Comparison of ENCODE assay signal across 8 cellular contexts in the genomic region with DNA sequence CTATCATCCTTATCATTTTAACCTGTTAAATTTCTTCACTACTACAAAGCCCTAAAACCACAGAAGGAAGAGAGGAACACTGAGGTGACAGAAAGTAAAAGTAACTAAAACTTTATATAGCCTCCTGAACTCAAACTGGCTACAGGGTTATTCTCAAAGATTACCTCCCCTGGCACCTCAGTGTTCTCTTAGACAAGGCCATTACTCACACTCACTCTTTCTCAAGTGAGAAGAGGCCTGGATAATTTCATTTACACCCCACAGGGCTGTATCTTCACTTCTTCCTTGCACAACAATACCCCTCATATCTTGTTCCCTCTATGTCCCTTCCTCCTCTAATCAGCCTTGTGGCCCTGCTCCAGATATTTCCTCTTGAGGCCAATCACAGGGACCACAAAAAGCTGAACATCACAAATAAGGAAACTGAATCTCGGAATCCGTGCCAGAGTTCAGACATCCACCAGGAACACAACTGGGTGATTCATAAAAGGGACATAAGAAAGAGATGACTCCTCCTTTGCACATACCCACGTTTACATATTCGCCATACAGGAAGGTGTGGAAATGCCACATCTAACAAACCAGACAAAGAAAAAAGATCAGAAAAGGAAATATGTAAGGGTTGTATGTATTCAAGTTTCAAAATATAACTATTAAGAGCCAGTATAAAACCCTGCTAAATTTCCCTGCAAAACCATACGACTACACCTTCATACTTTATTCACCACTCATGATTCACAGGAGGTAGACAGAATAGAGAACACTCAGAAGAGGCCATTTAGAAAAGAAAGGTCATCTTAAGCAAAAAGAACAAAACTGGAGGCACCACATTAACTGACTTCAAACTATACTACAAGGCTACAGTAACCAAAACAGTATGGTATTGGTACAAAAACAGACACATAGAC. TPM values are rescaled to one million over a fixed set of nuclear protein-coding genes. Genes with fewer than 3 reads are reported as not detected.
DNase-seq lines count a peak whose midpoint lies in the region; ATAC-seq and TF ChIP-seq lines count a peak whose summit lies in the region.

No MANE protein-coding gene starts in this region.

- H3K36me3 ChIP-seq in Caco-2 (ENCODE audit: control insufficient read depth, insufficient read depth, low read length): no peaks in the 10 kb centered on the region

- no peak overlapping the region for H3K4me3 ChIP-seq in fibroblast of the aortic adventitia (ENCODE audit: low read depth, low read length)
- H3K4me3 ChIP-seq in Caco-2 (ENCODE audit: low read depth, low read length): no peak overlapping the region

- peaks cover 31% of the 10 kb centered on the region for H3K4me1 ChIP-seq in Caco-2

- BruUV-seq in Caco-2 (replicated peaks; lab: Mats Ljungman, UMichigan): no TSS peak

- POLR2A ChIA-PET in activated CD4-positive, alpha-beta memory T cell treated with anti-CD3 and anti-CD28 coated beads for 36 hours (lab: Charles Lee): interaction anchor here (1.0 kb wide), 1 partner anchor 42 kb away, joined by 4 read pairs; no protein-coding TSS in a partner anchor
- POLR2A ChIA-PET in activated CD4-positive, alpha-beta memory T cell treated with anti-CD3 and anti-CD28 coated beads, Interleukin-2, amount 10 ng/mL, durations not matched to agents 7 days and 5 days (lab: Charles Lee): interaction anchor here (2.7 to 3.6 kb wide), 2 partner anchors 16 to 72 kb away, joined by 7 to 56 read pairs; a partner anchor contains a TSS
- POLR2A ChIA-PET in activated CD8-positive, alpha-beta T cell treated with anti-CD3 and anti-CD28 coated beads for 36 hours (lab: Charles Lee): interaction anchor here (1.1 to 4.6 kb wide), 5 partner anchors 12 to 113 kb away, joined by 3 to 43 read pairs (median 10); a partner anchor contains a TSS
- POLR2A ChIA-PET in Caco-2 (lab: Charles Lee): no interaction called here

- no peaks in the 10 kb centered on the region for H3K27me3 Mint-ChIP-seq in activated CD4-positive, alpha-beta memory T cell treated with anti-CD3 and anti-CD28 coated beads for 36 hours
- H3K27me3 Mint-ChIP-seq in activated CD4-positive, alpha-beta memory T cell treated with anti-CD3 and anti-CD28 coated beads, Interleukin-2, amount 10 ng/mL, durations not matched to agents 7 days and 5 days: no peaks in the 10 kb centered on the region
- no peaks in the 10 kb centered on the region for H3K27me3 Mint-ChIP-seq in activated CD8-positive, alpha-beta T cell treated with anti-CD3 and anti-CD28 coated beads for 36 hours
- no peaks in the 10 kb centered on the region for H3K27me3 Mint-ChIP-seq in stimulated activated naive CD8-positive, alpha-beta T cell treated with anti-CD3 and anti-CD28 coated beads, Interleukin-15, amount 100 ng/mL, for 72 hours
- H3K27me3 Mint-ChIP-seq in Caco-2 (ENCODE audit: insufficient read depth, unreplicated experiment) (no peaks in the 10 kb centered on the region), progenitor cell of endocrine pancreas (no peaks in the 10 kb centered on the region)

- intact Hi-C loops in activated CD4-positive, alpha-beta memory T cell treated with anti-CD3 and anti-CD28 coated beads for 36 hours (cut with micrococcal nuclease): loop anchor here (1.0 to 10.0 kb wide), 3 partner anchors 17 to 1703 kb away; a partner anchor contains a TSS
- intact Hi-C loops in activated CD8-positive, alpha-beta T cell treated with anti-CD3 and anti-CD28 coated beads for 36 hours (cut with micrococcal nuclease): loop anchor here (2.0 to 5.0 kb wide), 2 partner anchors 15 to 40 kb away; no protein-coding TSS in a partner anchor
- intact Hi-C loops in Caco-2 (cut with micrococcal nuclease; ENCODE audit: unreplicated experiment): no loop called here

- peak; percentile 46 for DNase-seq in activated CD4-positive, alpha-beta memory T cell treated with anti-CD3 and anti-CD28 coated beads for 36 hours
- no peak for DNase-seq in activated CD4-positive, alpha-beta memory T cell treated with anti-CD3 and anti-CD28 coated beads, Interleukin-2, amount 10 ng/mL, durations not matched to agents 7 days and 5 days
- DNase-seq in activated CD8-positive, alpha-beta T cell treated with anti-CD3 and anti-CD28 coated beads for 36 hours: peak; percentile 48
- DNase-seq in fibroblast of the aortic adventitia (ENCODE audit: low read depth) (peak; percentile 49), Caco-2 (no peak), progenitor cell of endocrine pancreas (ENCODE audit: low spot score, unreplicated experiment) (no peak)
- peak in 1 of 2 donors; percentile 37 for DNase-seq in stimulated activated naive CD8-positive, alpha-beta T cell treated with anti-CD3 and anti-CD28 coated beads, Interleukin-15, amount 100 ng/mL, for 72 hours

- peaks cover 16% of the 10 kb centered on the region for H3K4me1 Mint-ChIP-seq in activated CD4-positive, alpha-beta memory T cell treated with anti-CD3 and anti-CD28 coated beads for 36 hours (ENCODE audit: low read depth)
- H3K4me1 Mint-ChIP-seq in activated CD4-positive, alpha-beta memory T cell treated with anti-CD3 and anti-CD28 coated beads, Interleukin-2, amount 10 ng/mL, durations not matched to agents 7 days and 5 days: peaks cover 8% of the 10 kb centered on the region
- H3K4me1 Mint-ChIP-seq in activated CD8-positive, alpha-beta T cell treated with anti-CD3 and anti-CD28 coated beads for 36 hours (ENCODE audit: low read depth): peaks cover 33% of the 10 kb centered on the region
- H3K4me1 Mint-ChIP-seq in stimulated activated naive CD8-positive, alpha-beta T cell treated with anti-CD3 and anti-CD28 coated beads, Interleukin-15, amount 100 ng/mL, for 72 hours: peaks cover 9% of the 10 kb centered on the region
- H3K4me1 Mint-ChIP-seq in Caco-2 (ENCODE audit: low read depth, unreplicated experiment) (peaks cover 13% of the 10 kb centered on the region), progenitor cell of endocrine pancreas (ENCODE audit: low read depth) (peaks cover 13% of the 10 kb centered on the region)

- CTCF ChIA-PET in activated CD4-positive, alpha-beta memory T cell treated with anti-CD3 and anti-CD28 coated beads for 36 hours (lab: Charles Lee): interaction anchor here (1.3 to 9.7 kb wide), 5 partner anchors 14 to 78 kb away, joined by 4 to 88 read pairs (median 10); no protein-coding TSS in a partner anchor
- CTCF ChIA-PET in activated CD4-positive, alpha-beta memory T cell treated with anti-CD3 and anti-CD28 coated beads, Interleukin-2, amount 10 ng/mL, durations not matched to agents 7 days and 5 days (lab: Charles Lee): interaction anchor here (0.8 to 5.4 kb wide), 7 partner anchors 8 to 108 kb away, joined by 3 to 102 read pairs (median 6); no protein-coding TSS in a partner anchor
- CTCF ChIA-PET in activated CD8-positive, alpha-beta T cell treated with anti-CD3 and anti-CD28 coated beads for 36 hours (lab: Charles Lee): interaction anchor here (1.0 to 21.2 kb wide), 5 partner anchors 14 to 108 kb away, joined by 4 to 540 read pairs (median 10); no protein-coding TSS in a partner anchor
- CTCF ChIA-PET in Caco-2 (lab: Charles Lee): interaction anchor here (3.4 kb wide), 1 partner anchor 78 kb away, joined by 46 read pairs; no protein-coding TSS in a partner anchor

- no peak for TF ChIP-seq CTCF in activated CD8-positive, alpha-beta T cell treated with anti-CD3 and anti-CD28 coated beads for 36 hours (IDR thresholded peaks at IDR 0.05)
- TF ChIP-seq CTCF in fibroblast of the aortic adventitia (IDR thresholded peaks at IDR 0.05; ENCODE audit: insufficient read depth, low read length) (no peak), Caco-2 (IDR thresholded peaks at IDR 0.05; ENCODE audit: insufficient read depth in 1 of 2, low read depth in 1 of 2, low read length in 1 of 2, severe bottlenecking in 1 of 2, unreplicated experiment in 1 of 2) (no peak), progenitor cell of endocrine pancreas (IDR thresholded peaks at IDR 0.05; ENCODE audit: unreplicated experiment) (no peak)

- peak overlapping the region; percentile 43 for H3K4me3 Mint-ChIP-seq in activated CD4-positive, alpha-beta memory T cell treated with anti-CD3 and anti-CD28 coated beads for 36 hours
- H3K4me3 Mint-ChIP-seq in activated CD4-positive, alpha-beta memory T cell treated with anti-CD3 and anti-CD28 coated beads, Interleukin-2, amount 10 ng/mL, durations not matched to agents 7 days and 5 days: no peak overlapping the region
- no peak overlapping the region for H3K4me3 Mint-ChIP-seq in activated CD8-positive, alpha-beta T cell treated with anti-CD3 and anti-CD28 coated beads for 36 hours
- H3K4me3 Mint-ChIP-seq in stimulated activated naive CD8-positive, alpha-beta T cell treated with anti-CD3 and anti-CD28 coated beads, Interleukin-15, amount 100 ng/mL, for 72 hours: no peak overlapping the region
- H3K4me3 Mint-ChIP-seq in Caco-2 (ENCODE audit: unreplicated experiment): no peak overlapping the region
- no peak overlapping the region for H3K4me3 Mint-ChIP-seq in progenitor cell of endocrine pancreas (ENCODE audit: low read depth)

- H3K27ac Mint-ChIP-seq in activated CD4-positive, alpha-beta memory T cell treated with anti-CD3 and anti-CD28 coated beads for 36 hours: no peak overlapping the region
- no peak overlapping the region for H3K27ac Mint-ChIP-seq in activated CD4-positive, alpha-beta memory T cell treated with anti-CD3 and anti-CD28 coated beads, Interleukin-2, amount 10 ng/mL, durations not matched to agents 7 days and 5 days
- no peak overlapping the region for H3K27ac Mint-ChIP-seq in activated CD8-positive, alpha-beta T cell treated with anti-CD3 and anti-CD28 coated beads for 36 hours
- peak overlapping the region; percentile 92 for H3K27ac Mint-ChIP-seq in stimulated activated naive CD8-positive, alpha-beta T cell treated with anti-CD3 and anti-CD28 coated beads, Interleukin-15, amount 100 ng/mL, for 72 hours
- H3K27ac Mint-ChIP-seq in Caco-2 (ENCODE audit: unreplicated experiment) (no peak overlapping the region), progenitor cell of endocrine pancreas (no peak overlapping the region)

- peaks cover 7% of the 10 kb centered on the region for H3K9me3 Mint-ChIP-seq in activated CD4-positive, alpha-beta memory T cell treated with anti-CD3 and anti-CD28 coated beads for 36 hours
- H3K9me3 Mint-ChIP-seq in activated CD4-positive, alpha-beta memory T cell treated with anti-CD3 and anti-CD28 coated beads, Interleukin-2, amount 10 ng/mL, durations not matched to agents 7 days and 5 days: no peaks in the 10 kb centered on the region
- H3K9me3 Mint-ChIP-seq in activated CD8-positive, alpha-beta T cell treated with anti-CD3 and anti-CD28 coated beads for 36 hours: peaks cover 12% of the 10 kb centered on the region
- H3K9me3 Mint-ChIP-seq in stimulated activated naive CD8-positive, alpha-beta T cell treated with anti-CD3 and anti-CD28 coated beads, Interleukin-15, amount 100 ng/mL, for 72 hours: peaks cover 7 to 12% of the 10 kb centered on the region in 2 donors
- no peaks in the 10 kb centered on the region for H3K9me3 Mint-ChIP-seq in Caco-2 (ENCODE audit: unreplicated experiment)
- H3K9me3 Mint-ChIP-seq in progenitor cell of endocrine pancreas (ENCODE audit: low read depth): no peaks in the 10 kb centered on the region

- H3K9me3 ChIP-seq in Caco-2: 0 out of 2 replicates have a peak, but pooled peaks cover under 1% of the 10 kb centered on the region

- ATAC-seq in activated CD8-positive, alpha-beta T cell treated with anti-CD3 and anti-CD28 coated beads for 36 hours: peak; percentile 68
- ATAC-seq in stimulated activated naive CD8-positive, alpha-beta T cell treated with anti-CD3 and anti-CD28 coated beads, Interleukin-15, amount 100 ng/mL, for 72 hours: peak; percentile 73
- ATAC-seq in HG02571 (IDR thresholded peaks at IDR 0.05; ENCODE audit: unreplicated experiment): no peak

- H3K27me3 ChIP-seq in Caco-2 (replicated peaks; ENCODE audit: control insufficient read depth, insufficient read depth, low read length): no peaks in the 10 kb centered on the region

- H3K36me3 Mint-ChIP-seq in activated CD4-positive, alpha-beta memory T cell treated with anti-CD3 and anti-CD28 coated beads for 36 hours: peaks cover 5% of the 10 kb centered on the region
- peaks cover 4% of the 10 kb centered on the region for H3K36me3 Mint-ChIP-seq in activated CD4-positive, alpha-beta memory T cell treated with anti-CD3 and anti-CD28 coated beads, Interleukin-2, amount 10 ng/mL, durations not matched to agents 7 days and 5 days (ENCODE audit: low read depth)
- H3K36me3 Mint-ChIP-seq in activated CD8-positive, alpha-beta T cell treated with anti-CD3 and anti-CD28 coated beads for 36 hours (ENCODE audit: low read depth): peaks cover 13% of the 10 kb centered on the region
- no peaks in the 10 kb centered on the region for H3K36me3 Mint-ChIP-seq in Caco-2 (ENCODE audit: insufficient read depth, unreplicated experiment)
- H3K36me3 Mint-ChIP-seq in progenitor cell of endocrine pancreas (ENCODE audit: insufficient read depth): no peaks in the 10 kb centered on the region

RNA-seq across cellular contexts. Expression of a gene that starts 1.7 kb away (rescaled TPM):
- total RNA-seq in activated CD4-positive, alpha-beta memory T cell treated with anti-CD3 and anti-CD28 coated beads for 36 hours: 1 to 10 TPM; 3.0 to 3.4 TPM
- 1 to 10 TPM; 2.8 to 3.6 TPM for total RNA-seq in activated CD4-positive, alpha-beta memory T cell treated with anti-CD3 and anti-CD28 coated beads, Interleukin-2, amount 10 ng/mL, durations not matched to agents 7 days and 5 days
- total RNA-seq in activated CD8-positive, alpha-beta T cell treated with anti-CD3 and anti-CD28 coated beads for 36 hours: 10 to 100 TPM in 1 of 2 experiments, 1 to 10 TPM in 1; 9.2 to 12.2 TPM
- total RNA-seq in fibroblast of the aortic adventitia (ENCODE audit: low replicate concordance) (1.3 and 3.0 TPM in 2 replicates), Caco-2 (2022) (3.5 TPM in 2 replicates), progenitor cell of endocrine pancreas (32.1 and 34.7 TPM in 2 replicates)

RNA-seq across cellular contexts. Expression of a gene that starts 16.6 kb away (rescaled TPM):
- total RNA-seq in activated CD4-positive, alpha-beta memory T cell treated with anti-CD3 and anti-CD28 coated beads for 36 hours: 10 to 100 TPM; 29.2 to 29.6 TPM
- 10 to 100 TPM; 24.0 to 24.6 TPM for total RNA-seq in activated CD4-positive, alpha-beta memory T cell treated with anti-CD3 and anti-CD28 coated beads, Interleukin-2, amount 10 ng/mL, durations not matched to agents 7 days and 5 days
- total RNA-seq in activated CD8-positive, alpha-beta T cell treated with anti-CD3 and anti-CD28 coated beads for 36 hours: 10 to 100 TPM; 32.8 to 33.1 TPM
- total RNA-seq in fibroblast of the aortic adventitia (ENCODE audit: low replicate concordance): 20.0 and 26.8 TPM in 2 replicates
- total RNA-seq in Caco-2 (2022): 41.9 and 42.5 TPM in 2 replicates
- total RNA-seq in progenitor cell of endocrine pancreas: 81.0 and 82.6 TPM in 2 replicates

Comparison
In these comparisons a context has a peak if more than half of its experiments do, and no peak if none do; other contexts are left out.
1. DNase-seq: peak in activated CD4-positive, alpha-beta memory T cell treated with anti-CD3 and anti-CD28 coated beads for 36 hours (single experiment), activated CD8-positive, alpha-beta T cell treated with anti-CD3 and anti-CD28 coated beads for 36 hours (single experiment) and fibroblast of the aortic adventitia (single experiment); none in activated CD4-positive, alpha-beta memory T cell treated with anti-CD3 and anti-CD28 coated beads, Interleukin-2, amount 10 ng/mL, durations not matched to agents 7 days and 5 days (single experiment), Caco-2 (0 of 2) and progenitor cell of endocrine pancreas (single experiment).
2. H3K27ac Mint-ChIP-seq: peak in stimulated activated naive CD8-positive, alpha-beta T cell treated with anti-CD3 and anti-CD28 coated beads, Interleukin-15, amount 100 ng/mL, for 72 hours (2 of 2); none in activated CD4-positive, alpha-beta memory T cell treated with anti-CD3 and anti-CD28 coated beads for 36 hours (single experiment), activated CD4-positive, alpha-beta memory T cell treated with anti-CD3 and anti-CD28 coated beads, Interleukin-2, amount 10 ng/mL, durations not matched to agents 7 days and 5 days (single experiment), activated CD8-positive, alpha-beta T cell treated with anti-CD3 and anti-CD28 coated beads for 36 hours (single experiment), Caco-2 (single experiment) and progenitor cell of endocrine pancreas (single experiment).